ENCODE assay signal across 25 cellular contexts in genomic region chr15:58529041-58529440, GRCh38.
DNase-seq lines count a peak whose midpoint lies in the region; ATAC-seq, FAIRE-seq and TF ChIP-seq lines count a peak whose summit lies in the region.
"Had no signal": no experiment of that assay in that cellular context is flagged by ENCODE, and none has a peak within 500 bp of the region (broad histone marks: within the 10 kb centered on the region; RNA-seq: fewer than 3 reads in every experiment).

No MANE protein-coding gene starts in this region.

- peak overlapping the region in 1 of 2 donors; percentile 46 for H3K9ac ChIP-seq in kidney (ENCODE audit: low read length in 2 of 2)
- H3K9ac ChIP-seq: BLaER1 had no signal

- H3K36me3 ChIP-seq in RWPE2 (ENCODE audit: low read depth) (no peaks in the 10 kb centered on the region), kidney (ENCODE audit: control insufficient read depth in 1 of 2, insufficient read depth in 2 of 2, low read length in 2 of 2) (no peaks in the 10 kb centered on the region), pancreas (no peaks in the 10 kb centered on the region)
- H3K36me3 ChIP-seq: BLaER1 had no signal

- POLR2A ChIA-PET in T-cell (lab: Charles Lee), result no interaction called here

- H3K4me1 ChIP-seq in RWPE2 (ENCODE audit: insufficient read depth, poor library complexity, severe bottlenecking) (no peaks in the 10 kb centered on the region), kidney (ENCODE audit: control insufficient read depth in 1 of 2, insufficient read depth in 1 of 2, low read depth in 1 of 2, low read length in 2 of 2) (peaks cover 19 to 25% of the 10 kb centered on the region in 2 donors), pancreas (peaks cover 16 to 39% (median 21%) of the 10 kb centered on the region in 3 donors)

- TF ChIP-seq CTCF in Calu3 (IDR thresholded peaks at IDR 0.05; ENCODE audit: unreplicated experiment), result no peak
- TF ChIP-seq CTCF in RWPE2 (IDR thresholded peaks at IDR 0.05; ENCODE audit: poor library complexity, severe bottlenecking), result no peak
- TF ChIP-seq CTCF in kidney (IDR thresholded peaks at IDR 0.05; ENCODE audit: borderline replicate concordance, extremely low read depth, insufficient read depth), result no peak
- no peak for TF ChIP-seq CTCF in pancreas (IDR thresholded peaks at IDR 0.05)

- no TSS peak for BruUV-seq in Calu3 (replicated peaks; lab: Mats Ljungman, UMichigan)

- H3K27ac Mint-ChIP-seq in Calu3 (ENCODE audit: unreplicated experiment), result peak overlapping the region; percentile 86
- H3K27ac Mint-ChIP-seq in T-cell, result no peak overlapping the region
- H3K27ac Mint-ChIP-seq: activated CD8-positive, alpha-beta T cell treated with anti-CD3 and anti-CD28 coated beads for 36 hours; stimulated activated naive CD8-positive, alpha-beta T cell treated with anti-CD3 and anti-CD28 coated beads, Interleukin-15, Interleukin-2, amounts not matched to agents 100 ng/mL and 50 ng/mL, for 24 hours had no signal

- FAIRE-seq in kidney (lab: Jason Lieb, UNC) (no peak), pancreas (lab: Jason Lieb, UNC) (no peak)
- FAIRE-seq: astrocyte, H54 had no signal

- no peak overlapping the region for H3K4me3 Mint-ChIP-seq in Calu3 (ENCODE audit: low read depth, unreplicated experiment)
- no peak overlapping the region for H3K4me3 Mint-ChIP-seq in T-cell
- H3K4me3 Mint-ChIP-seq: activated CD8-positive, alpha-beta T cell treated with anti-CD3 and anti-CD28 coated beads for 36 hours; central memory CD8-positive, alpha-beta T cell; naive thymus-derived CD8-positive, alpha-beta T cell; stimulated activated naive CD8-positive, alpha-beta T cell treated with anti-CD3 and anti-CD28 coated beads, Interleukin-15, Interleukin-2, amounts not matched to agents 100 ng/mL and 50 ng/mL, for 24 hours had no signal

- no peak overlapping the region for H3K4me3 ChIP-seq in RWPE2 (ENCODE audit: severe bottlenecking)
- H3K4me3 ChIP-seq in kidney (ENCODE audit: low read length in 2 of 2), result peak overlapping the region in 1 of 2 donors; percentile 6
- no peak overlapping the region for H3K4me3 ChIP-seq in pancreas
- H3K4me3 ChIP-seq: BLaER1, skin epidermis had no signal

- intact Hi-C loops in Calu3 (cut with micrococcal nuclease; ENCODE audit: unreplicated experiment), result loop anchor here (2.0 kb wide), 1 partner anchor 58 kb away; no protein-coding TSS in a partner anchor
- intact Hi-C loops in kidney (cut with DNase I), result no loop called here
- intact Hi-C loops in pancreas (cut with DNase I), result no loop called here

- no peaks in the 10 kb centered on the region for H3K27me3 Mint-ChIP-seq in Calu3 (ENCODE audit: unreplicated experiment)
- H3K27me3 Mint-ChIP-seq in T-cell, result no peaks in the 10 kb centered on the region
- H3K27me3 Mint-ChIP-seq: activated CD8-positive, alpha-beta T cell treated with anti-CD3 and anti-CD28 coated beads for 36 hours; central memory CD8-positive, alpha-beta T cell; stimulated activated naive CD8-positive, alpha-beta T cell treated with anti-CD3 and anti-CD28 coated beads, Interleukin-15, Interleukin-2, amounts not matched to agents 100 ng/mL and 50 ng/mL, for 24 hours had no signal

- H3K9me3 Mint-ChIP-seq in Calu3 (ENCODE audit: low read depth, unreplicated experiment), result no peaks in the 10 kb centered on the region
- no peaks in the 10 kb centered on the region for H3K9me3 Mint-ChIP-seq in T-cell
- H3K9me3 Mint-ChIP-seq: activated CD8-positive, alpha-beta T cell treated with anti-CD3 and anti-CD28 coated beads for 36 hours; central memory CD8-positive, alpha-beta T cell; stimulated activated naive CD8-positive, alpha-beta T cell treated with anti-CD3 and anti-CD28 coated beads, Interleukin-15, Interleukin-2, amounts not matched to agents 100 ng/mL and 50 ng/mL, for 24 hours had no signal

- H3K27ac ChIP-seq in RWPE2 (ENCODE audit: poor library complexity, severe bottlenecking) (no peak overlapping the region), kidney (ENCODE audit: low read depth in 2 of 2, low read length in 2 of 2) (peak overlapping the region; percentile 82 to 90), pancreas (peak overlapping the region; percentile 39 to 83 (median 68))
- H3K27ac ChIP-seq: BLaER1, epithelial cell of prostate had no signal

- H3K9me3 ChIP-seq in RWPE2 (ENCODE audit: severe bottlenecking) (no peaks in the 10 kb centered on the region), kidney (ENCODE audit: control insufficient read depth in 1 of 2, low read length in 2 of 2) (no peaks in the 10 kb centered on the region), pancreas (no peaks in the 10 kb centered on the region)
- H3K9me3 ChIP-seq: BLaER1 had no signal

- WGBS in pancreas, 2 donors, result 17 to 19% methylated on average over 2 of the region's 2 CpGs

- DNase-seq in Calu3, result no peak
- peak; percentile 22 for DNase-seq in RWPE2 (ENCODE audit: low spot score)
- DNase-seq in kidney, result no peak
- peak in 1 of 6 donors; percentile 16 for DNase-seq in pancreas
- no peak for DNase-seq in GM19238 (ENCODE audit: insufficient read length, low spot score)
- DNase-seq in activated CD4-positive, alpha-beta T cell treated with anti-CD3 and anti-CD28 coated beads for 1 hour, result no peak
- no peak for DNase-seq in T-cell
- DNase-seq: activated CD8-positive, alpha-beta T cell treated with anti-CD3 and anti-CD28 coated beads for 36 hours; activated gamma-delta T cell; GDM1; glutamatergic neuron; kidney glomerular epithelial cell; mesendoderm; naive thymus-derived CD8-positive, alpha-beta T cell; NCI-H1105 treated with DMSO at 0.1 percent for 48 hours; NCI-H2029 treated with DMSO at 0.1 percent for 48 hours; NCI-H526; occipital lobe had no signal

- no peak for ATAC-seq in RWPE2 (ENCODE audit: low read depth)
- ATAC-seq in pancreas, result peak; percentile 3 to 16 (median 4)
- ATAC-seq in T-cell (replicated peaks in 1 of 4), result no peak
- ATAC-seq: activated CD8-positive, alpha-beta T cell treated with anti-CD3 and anti-CD28 coated beads for 36 hours; naive thymus-derived CD8-positive, alpha-beta T cell had no signal

- peaks cover 49% of the 10 kb centered on the region for H3K4me1 Mint-ChIP-seq in Calu3 (ENCODE audit: low read depth, unreplicated experiment)
- H3K4me1 Mint-ChIP-seq in T-cell, result no peaks in the 10 kb centered on the region
- H3K4me1 Mint-ChIP-seq: central memory CD8-positive, alpha-beta T cell had no signal

- CTCF ChIA-PET in Calu3 (lab: Charles Lee) (no interaction called here), T-cell (lab: Charles Lee) (no interaction called here)

- H3K36me3 Mint-ChIP-seq in Calu3 (ENCODE audit: insufficient read depth, unreplicated experiment) (no peaks in the 10 kb centered on the region), T-cell (no peaks in the 10 kb centered on the region)
- H3K36me3 Mint-ChIP-seq: naive thymus-derived CD8-positive, alpha-beta T cell had no signal

- no peaks in the 10 kb centered on the region for H3K27me3 ChIP-seq in RWPE2 (ENCODE audit: insufficient read depth, poor library complexity, severe bottlenecking)
- no peaks in the 10 kb centered on the region for H3K27me3 ChIP-seq in pancreas
- H3K27me3 ChIP-seq: BLaER1 had no signal

Comparison
In these comparisons a context has a peak if more than half of its experiments do, and no peak if none do; other contexts are left out.
1. ATAC-seq: peak in pancreas (4 of 4); none in RWPE2 (single experiment) and T-cell (0 of 4).